20 cellular contexts compared by ENCODE assay signal in genomic region chr2:189305291-189305943, GRCh38.
DNase-seq lines count a peak whose midpoint lies in the region; ATAC-seq, FAIRE-seq and TF ChIP-seq lines count a peak whose summit lies in the region.
"Had no signal": no experiment of that assay in that cellular context is flagged by ENCODE, and none has a peak within 500 bp of the region (broad histone marks: within the 10 kb centered on the region; RNA-seq: fewer than 3 reads in every experiment).

No MANE protein-coding gene starts in this region.

- peak in 1 of 2 experiments; percentile 44; a peak in 1 of 6 replicates for ATAC-seq in A549
- ATAC-seq in HCT116, result no peak
- ATAC-seq in GM18502 (IDR thresholded peaks at IDR 0.05; ENCODE audit: poor library complexity, unreplicated experiment), result no peak
- no peak for ATAC-seq in HG02840 (IDR thresholded peaks at IDR 0.05; ENCODE audit: low FRiP score, unreplicated experiment)

- no peaks in the 10 kb centered on the region for H4K20me1 ChIP-seq in HCT116 (ENCODE audit: insufficient read depth)

- H3K4me2 ChIP-seq in A549 (no peak overlapping the region), HCT116 (ENCODE audit: low read length) (no peak overlapping the region)
- H3K4me2 ChIP-seq: neural progenitor cell had no signal

- CTCF ChIA-PET in A549 (lab: Yijun Ruan, JAX) (interaction anchor here (0.6 kb wide), 1 partner anchor 34 kb away, joined by 3 read pairs; no protein-coding TSS in a partner anchor), HCT116 (lab: Charles Lee) (no interaction called here)

- BruUV-seq in HCT116 (replicated peaks; lab: Mats Ljungman, UMichigan), result no TSS peak

- peaks cover 5% of the 10 kb centered on the region for H3K36me3 Mint-ChIP-seq in activated naive CD8-positive, alpha-beta T cell
- peaks cover under 1% of the 10 kb centered on the region for H3K36me3 Mint-ChIP-seq in chondrocyte (ENCODE audit: low read depth)
- H3K36me3 Mint-ChIP-seq: mesothelial cell of epicardium, neural progenitor cell had no signal

- intact Hi-C loops in HCT116 (cut with micrococcal nuclease), result no loop called here

- no peak overlapping the region for H3K9ac ChIP-seq in HCT116 (ENCODE audit: low read length)
- H3K9ac ChIP-seq: neural progenitor cell had no signal

- H3K27ac Mint-ChIP-seq in activated naive CD8-positive, alpha-beta T cell, result peak overlapping the region; percentile 92
- H3K27ac Mint-ChIP-seq in chondrocyte (ENCODE audit: unreplicated experiment), result no peak overlapping the region
- H3K27ac Mint-ChIP-seq: mesothelial cell of epicardium, neural progenitor cell had no signal

- peak in 1 of 2 experiments; percentile 11 for DNase-seq in A549 (ENCODE audit: low read depth in 1 of 2, low spot score in 1 of 2)
- no peak for DNase-seq in HCT116 (ENCODE audit: low read depth, low spot score)
- peak; percentile 49 for DNase-seq in fibroblast of the aortic adventitia (ENCODE audit: low read depth)
- no peak for DNase-seq in NCI-H446 (lab: John Stamatoyannopoulos, UW)
- DNase-seq in chondrocyte (ENCODE audit: low spot score), result no peak
- DNase-seq: activated CD4-positive, alpha-beta T cell treated with anti-CD3 and anti-CD28 coated beads, Interleukin-2, amount 50 U/mL, for 48 hours; GDM1; head of caudate nucleus; islet precursor cell; MM.1S; NCI-H2081 treated with DMSO at 0.1 percent for 48 hours; NCI-H748 treated with DMSO at 0.1 percent for 48 hours had no signal

- no peak overlapping the region for H3K4me3 ChIP-seq in A549
- no peak overlapping the region for H3K4me3 ChIP-seq in HCT116 (replicated peaks in 1 of 2; ENCODE audit: low read depth in 1 of 2, low read length in 2 of 2)
- H3K4me3 ChIP-seq in fibroblast of the aortic adventitia (ENCODE audit: low read depth, low read length), result no peak overlapping the region
- H3K4me3 ChIP-seq: neural progenitor cell, right atrium auricular region, vagina had no signal

- no peak for TF ChIP-seq CTCF in A549 (IDR thresholded peaks at IDR 0.05)
- no peak for TF ChIP-seq CTCF in HCT116 (IDR thresholded peaks at IDR 0.05 in 2 of 3, conservative IDR thresholded peaks at IDR 0.05 in 1 of 3; ENCODE audit: borderline replicate concordance in 1 of 3, insufficient read depth in 1 of 3, low read depth in 2 of 3, low read length in 2 of 3)
- TF ChIP-seq CTCF in fibroblast of the aortic adventitia (IDR thresholded peaks at IDR 0.05; ENCODE audit: insufficient read depth, low read length), result no peak
- TF ChIP-seq CTCF in chondrocyte (IDR thresholded peaks at IDR 0.05), result no peak

- no peaks in the 10 kb centered on the region for H3K27me3 Mint-ChIP-seq in activated naive CD8-positive, alpha-beta T cell
- no peaks in the 10 kb centered on the region for H3K27me3 Mint-ChIP-seq in chondrocyte (ENCODE audit: low read depth)

- H3K4me1 ChIP-seq in A549 (peaks cover 17% of the 10 kb centered on the region; the same call in 2 of the 3 replicates), HCT116 (ENCODE audit: control insufficient read depth in 1 of 2, insufficient read depth in 2 of 2, low read length in 2 of 2) (peaks cover 0 to 7% of the 10 kb centered on the region in 2 experiments; a peak in 2 of 4 replicates)
- H3K4me1 ChIP-seq: neural progenitor cell, right atrium auricular region, vagina had no signal

- peaks cover 80% of the 10 kb centered on the region for H3K4me1 Mint-ChIP-seq in activated naive CD8-positive, alpha-beta T cell (ENCODE audit: low read depth)
- peaks cover 26% of the 10 kb centered on the region for H3K4me1 Mint-ChIP-seq in chondrocyte (ENCODE audit: low read depth)
- H3K4me1 Mint-ChIP-seq: neural progenitor cell had no signal

- H3K9me3 Mint-ChIP-seq in activated naive CD8-positive, alpha-beta T cell (ENCODE audit: low read depth), result no peaks in the 10 kb centered on the region
- H3K9me3 Mint-ChIP-seq in chondrocyte (ENCODE audit: low read depth), result peaks cover 3% of the 10 kb centered on the region
- H3K9me3 Mint-ChIP-seq: neural progenitor cell had no signal

- RAD21 ChIA-PET in HCT116 (lab: Charles Lee; ENCODE audit: low non-redundant PET in 1 of 2, low total read pairs in 2 of 2, uncharacterized antibody in 2 of 2, unreplicated experiment in 2 of 2), result no interaction called here

- H2AFZ ChIP-seq in HCT116 (ENCODE audit: low read depth, low read length, poor library complexity, severe bottlenecking), result no peak overlapping the region
- H2AFZ ChIP-seq: neural progenitor cell had no signal

- TF ChIP-seq POLR2A in A549 (IDR thresholded peaks at IDR 0.05; ENCODE audit: low read length), result no peak
- TF ChIP-seq POLR2A in HCT116 (IDR thresholded peaks at IDR 0.05; ENCODE audit: borderline replicate concordance, extremely low read depth, insufficient read depth, insufficient read length), result no peak

- no peaks in the 10 kb centered on the region for H3K27me3 ChIP-seq in HCT116 (ENCODE audit: insufficient read depth, low read length)
- H3K27me3 ChIP-seq: neural progenitor cell, right atrium auricular region, vagina had no signal

- H3K27ac ChIP-seq in A549, result peak overlapping the region in 1 of 2 experiments; percentile 7; a peak in 1 of 6 replicates
- H3K27ac ChIP-seq in HCT116 (ENCODE audit: low read depth, low read length), result no peak overlapping the region
- H3K27ac ChIP-seq: neural progenitor cell, right atrium auricular region, vagina had no signal

- no peak for FAIRE-seq in A549 (lab: Jason Lieb, UNC)
- FAIRE-seq: GM12892 had no signal

- POLR2A ChIA-PET in A549 (lab: Yijun Ruan, JAX), result interaction anchor here (0.6 kb wide), 1 partner anchor 1099 kb away, joined by 3 read pairs; no protein-coding TSS in a partner anchor
- POLR2A ChIA-PET in HCT116 (lab: Charles Lee), result no interaction called here

- H3K9me2 ChIP-seq in HCT116 (ENCODE audit: insufficient read depth), result no peaks in the 10 kb centered on the region

- no peak for TF ChIP-seq EP300 in A549 (IDR thresholded peaks at IDR 0.05)

- peak overlapping the region; percentile 2 for H3K4me3 Mint-ChIP-seq in activated naive CD8-positive, alpha-beta T cell
- H3K4me3 Mint-ChIP-seq in chondrocyte (ENCODE audit: unreplicated experiment), result no peak overlapping the region
- H3K4me3 Mint-ChIP-seq: mesothelial cell of epicardium, neural progenitor cell had no signal

- no peaks in the 10 kb centered on the region for H3K79me2 ChIP-seq in HCT116 (ENCODE audit: insufficient read depth, low read length)

- H3K9me3 ChIP-seq in A549 (no peaks in the 10 kb centered on the region), HCT116 (ENCODE audit: control insufficient read depth in 1 of 2, insufficient read depth in 1 of 2, low read depth in 1 of 2, low read length in 2 of 2) (no peaks in the 10 kb centered on the region)
- H3K9me3 ChIP-seq: right atrium auricular region, vagina had no signal

- TF ChIP-seq RAD21 in A549 (conservative IDR thresholded peaks at IDR 0.05 in 1 of 2, IDR thresholded peaks at IDR 0.05 in 1 of 2) (no peak), HCT116 (IDR thresholded peaks at IDR 0.05; ENCODE audit: low read depth) (no peak)

- no peaks in the 10 kb centered on the region for H3K36me3 ChIP-seq in HCT116 (ENCODE audit: control insufficient read depth in 1 of 2, insufficient read depth in 2 of 2, low read length in 2 of 2)
- H3K36me3 ChIP-seq: neural progenitor cell, right atrium auricular region, vagina had no signal

- WGBS in A549 (ENCODE audit: missing lambda C conversion rate), result 63% methylated on average over 3 of the region's 3 CpGs

TF ChIP-seq in A549, 52 proteins besides CTCF, POLR2A, EP300 and RAD21:
- no peak for TF ChIP-seq FOSL2 (IDR thresholded peaks at IDR 0.05)
- TF ChIP-seq FOSL2 (CRISPR knock-in tag; IDR thresholded peaks at IDR 0.05), result peak; percentile 41
- TF ChIP-seq RNF2 (IDR thresholded peaks at IDR 0.05; ENCODE audit: borderline replicate concordance, low read depth), result no peak

TF ChIP-seq in HCT116, 20 proteins besides CTCF, POLR2A, EP300 and RAD21:
- no peak for TF ChIP-seq ATF3 (IDR thresholded peaks at IDR 0.05)
- TF ChIP-seq CEBPB (IDR thresholded peaks at IDR 0.05; ENCODE audit: low read depth), result no peak
- TF ChIP-seq FOSL1 (IDR thresholded peaks at IDR 0.05; ENCODE audit: low read depth), result peak; percentile 41; the same call in 1 of the 2 replicates
- TF ChIP-seq JUND (IDR thresholded peaks at IDR 0.05), result peak; percentile 27
- no peak for TF ChIP-seq POLR2AphosphoS5 (IDR thresholded peaks at IDR 0.05; ENCODE audit: low read depth, low read length)
- no peak for TF ChIP-seq REST (IDR thresholded peaks at IDR 0.05; ENCODE audit: low read depth)
